Comparison of ENCODE assay signal across 1 cellular context in genomic region chr12:121325922-121326396, GRCh38.
A peak's percentile ranks its signal among the peaks of the same experiment; 100 is the strongest.
TF ChIP-seq lines count a peak whose summit lies in the region.

No MANE protein-coding gene starts in this region.

TF ChIP-seq in K562, 482 proteins besides CTCF, POLR2A, EP300 and RAD21 (continued from another document):
- no peak for TF ChIP-seq ZBTB40 (IDR thresholded peaks at IDR 0.05)
- TF ChIP-seq ZBTB40 (CRISPR knock-in tag; IDR thresholded peaks at IDR 0.05) = no peak
- TF ChIP-seq THAP12 (CRISPR knock-in tag; IDR thresholded peaks at IDR 0.05) = no peak
- TF ChIP-seq SMAD4 (CRISPR knock-in tag; conservative IDR thresholded peaks at IDR 0.05) = peak; percentile 98
- TF ChIP-seq ID3 (CRISPR knock-in tag; IDR thresholded peaks at IDR 0.05) = no peak
- TF ChIP-seq ID3 (tag; IDR thresholded peaks at IDR 0.05) = 0 out of 2 replicates have a peak, but pooled peaks have one; percentile 32
- no peak for TF ChIP-seq TFE3 (CRISPR knock-in tag; IDR thresholded peaks at IDR 0.05)
- 0 out of 2 replicates have a peak, but pooled peaks have one; percentile 1 for TF ChIP-seq HINFP (tag; conservative IDR thresholded peaks at IDR 0.05; ENCODE audit: low read depth)
- no peak for TF ChIP-seq SRSF7 (optimal IDR thresholded peaks at IDR 0.05; ENCODE audit: low read depth, low read length)
- no peak for TF ChIP-seq DEAF1 (CRISPR knock-in tag; IDR thresholded peaks at IDR 0.05)
